In genomic region chr10:33252794-33253203, GRCh38 we compare ENCODE assay signal across 14 cellular contexts.
A peak's percentile ranks its signal among the peaks of the same experiment; 100 is the strongest.
DNase-seq lines count a peak whose midpoint lies in the region; ATAC-seq, FAIRE-seq and TF ChIP-seq lines count a peak whose summit lies in the region.
"Had no signal": no experiment of that assay in that cellular context is flagged by ENCODE, and none has a peak within 500 bp of the region (broad histone marks: within the 10 kb centered on the region; RNA-seq: fewer than 3 reads in every experiment).

No MANE protein-coding gene starts in this region.

- H3K27me3 ChIP-seq in endothelial cell of umbilical vein (ENCODE audit: control insufficient read depth in 2 of 2, insufficient read depth in 2 of 2, low read length in 2 of 2) (no peaks in the 10 kb centered on the region), esophagus muscularis mucosa (no peaks in the 10 kb centered on the region), HAP-1 (ENCODE audit: low read depth) (no peaks in the 10 kb centered on the region)

- peak; percentile 99 for FAIRE-seq in RCC 7860 (lab: Jason Lieb, UNC)
- peak; percentile 80 for FAIRE-seq in endothelial cell of umbilical vein (lab: Jason Lieb, UNC)
- FAIRE-seq: H1 had no signal

- H3K9ac ChIP-seq in endothelial cell of umbilical vein (replicated peaks; ENCODE audit: extremely low read depth, insufficient read depth, low read length): peak overlapping the region; percentile 94

- in situ Hi-C loops in HAP-1 (cut with MboI; ENCODE audit: low sequenced_read_pairs): no loop called here

- no peak overlapping the region for H3K27ac Mint-ChIP-seq in activated CD8-positive, alpha-beta memory T cell treated with anti-CD3 and anti-CD28 coated beads, Interleukin-2, amount 10 ng/mL, durations not matched to agents 7 days and 5 days
- H3K27ac Mint-ChIP-seq: B cell had no signal

- H3K27me3 Mint-ChIP-seq in activated CD8-positive, alpha-beta memory T cell treated with anti-CD3 and anti-CD28 coated beads, Interleukin-2, amount 10 ng/mL, durations not matched to agents 7 days and 5 days: peaks cover 30% of the 10 kb centered on the region

- CTCF ChIA-PET in activated CD8-positive, alpha-beta memory T cell treated with anti-CD3 and anti-CD28 coated beads, Interleukin-2, amount 10 ng/mL, durations not matched to agents 7 days and 5 days (lab: Charles Lee): no interaction called here
- CTCF ChIA-PET in endothelial cell of umbilical vein (lab: Charles Lee): interaction anchor here (1.2 to 3.2 kb wide), 3 partner anchors 19 to 1384 kb away, joined by 3 to 12 read pairs (median 3); no protein-coding TSS in a partner anchor

- no peak for DNase-seq in activated CD8-positive, alpha-beta memory T cell treated with anti-CD3 and anti-CD28 coated beads, Interleukin-2, amount 10 ng/mL, durations not matched to agents 7 days and 5 days
- DNase-seq in activated CD8-positive, alpha-beta memory T cell treated with anti-CD3 and anti-CD28 coated beads, Interleukin-2, amount 50 U/mL, for 48 hours: no peak
- DNase-seq in RCC 7860 (ENCODE audit: low spot score) (peak; percentile 80), endothelial cell of umbilical vein (ENCODE audit: low read depth, low spot score) (peak; percentile 88), skeletal muscle cell (ENCODE audit: low read depth) (peak; percentile 65), esophagus muscularis mucosa (ENCODE audit: extremely low spot score) (no peak), HAP-1 (ENCODE audit: low spot score in 2 of 2) (no peak), GDM1 (lab: John Stamatoyannopoulos, UW) (no peak)
- DNase-seq: islet precursor cell had no signal

- peaks cover 36% of the 10 kb centered on the region for H3K4me1 Mint-ChIP-seq in activated CD8-positive, alpha-beta memory T cell treated with anti-CD3 and anti-CD28 coated beads, Interleukin-2, amount 10 ng/mL, durations not matched to agents 7 days and 5 days
- H3K4me1 Mint-ChIP-seq: B cell had no signal

- TF ChIP-seq POLR2A in endothelial cell of umbilical vein (IDR thresholded peaks at IDR 0.05; ENCODE audit: low read depth, low read length): no peak
- no peak for TF ChIP-seq POLR2A in esophagus muscularis mucosa (IDR thresholded peaks at IDR 0.05; ENCODE audit: low read depth)

- 80% methylated on average over 3 of the region's 3 CpGs for WGBS in esophagus muscularis mucosa

- H4K20me1 ChIP-seq in endothelial cell of umbilical vein (replicated peaks; ENCODE audit: control insufficient read depth, extremely low read depth, insufficient read depth, low read length): no peaks in the 10 kb centered on the region

- H3K4me2 ChIP-seq in endothelial cell of umbilical vein (ENCODE audit: insufficient read depth, low read length): peak overlapping the region; percentile 28

- no TSS peak for BruUV-seq in endothelial cell of umbilical vein (replicated peaks; lab: Mats Ljungman, UMichigan)

- H3K27ac ChIP-seq in endothelial cell of umbilical vein (ENCODE audit: insufficient read depth, low read depth, low read length): peak overlapping the region; percentile 100
- H3K27ac ChIP-seq in esophagus muscularis mucosa (replicated peaks in 1 of 4): peak overlapping the region in 1 of 4 donors; percentile 23
- H3K27ac ChIP-seq: HL-60 had no signal

- no peaks in the 10 kb centered on the region for H3K9me1 ChIP-seq in endothelial cell of umbilical vein (replicated peaks; ENCODE audit: control insufficient read depth, extremely low read depth, insufficient read depth, low read length)

- H3K9me3 ChIP-seq in endothelial cell of umbilical vein (replicated peaks; ENCODE audit: control insufficient read depth, insufficient read depth, low read length) (no peaks in the 10 kb centered on the region), esophagus muscularis mucosa (no peaks in the 10 kb centered on the region), HAP-1 (no peaks in the 10 kb centered on the region; the same call in 1 of the 2 replicates)

- ATAC-seq in activated CD8-positive, alpha-beta memory T cell treated with anti-CD3 and anti-CD28 coated beads, Interleukin-2, amount 10 ng/mL, durations not matched to agents 7 days and 5 days: peak; percentile 61
- ATAC-seq: Right ventricle myocardium inferior, sciatic nerve had no signal

- no peak for TF ChIP-seq EP300 in esophagus muscularis mucosa (IDR thresholded peaks at IDR 0.05)

- H3K36me3 ChIP-seq in endothelial cell of umbilical vein (ENCODE audit: control insufficient read depth in 2 of 2, extremely low read depth in 1 of 2, insufficient read depth in 2 of 2, low read length in 2 of 2) (peaks cover 13 to 24% of the 10 kb centered on the region in 2 experiments), esophagus muscularis mucosa (peaks cover 11 to 71% (median 47%) of the 10 kb centered on the region in 4 donors), HAP-1 (replicated peaks) (peaks cover 27% of the 10 kb centered on the region)

- H3K4me3 Mint-ChIP-seq in activated CD8-positive, alpha-beta memory T cell treated with anti-CD3 and anti-CD28 coated beads, Interleukin-2, amount 10 ng/mL, durations not matched to agents 7 days and 5 days: no peak overlapping the region
- H3K4me3 Mint-ChIP-seq: B cell had no signal

- peaks cover 9% of the 10 kb centered on the region for H3K9me3 Mint-ChIP-seq in activated CD8-positive, alpha-beta memory T cell treated with anti-CD3 and anti-CD28 coated beads, Interleukin-2, amount 10 ng/mL, durations not matched to agents 7 days and 5 days (ENCODE audit: low read depth)

- peaks cover 19% of the 10 kb centered on the region for H3K79me2 ChIP-seq in endothelial cell of umbilical vein (ENCODE audit: control insufficient read depth, insufficient read depth, low read length)

- peak overlapping the region in 1 of 3 experiments; percentile 12 for H3K4me3 ChIP-seq in endothelial cell of umbilical vein (replicated peaks in 1 of 3; ENCODE audit: insufficient read depth in 1 of 3, low read depth in 1 of 3, low read length in 3 of 3)
- no peak overlapping the region for H3K4me3 ChIP-seq in skeletal muscle cell (ENCODE audit: low read depth, low read length)
- H3K4me3 ChIP-seq in esophagus muscularis mucosa: no peak overlapping the region
- H3K4me3 ChIP-seq in HAP-1: no peak overlapping the region

- TF ChIP-seq CTCF in endothelial cell of umbilical vein (IDR thresholded peaks at IDR 0.05; ENCODE audit: extremely low read depth in 1 of 2, insufficient read depth in 1 of 2, low read depth in 1 of 2, low read length in 2 of 2): no peak
- no peak for TF ChIP-seq CTCF in esophagus muscularis mucosa (IDR thresholded peaks at IDR 0.05)

- dilution Hi-C loops in endothelial cell of umbilical vein (cut with MboI; ENCODE audit: extremely low pct_ligation_motif_present, low sequenced_read_pairs): no loop called here

- H3K36me3 Mint-ChIP-seq in activated CD8-positive, alpha-beta memory T cell treated with anti-CD3 and anti-CD28 coated beads, Interleukin-2, amount 10 ng/mL, durations not matched to agents 7 days and 5 days: no peaks in the 10 kb centered on the region

- no peak overlapping the region for H2AFZ ChIP-seq in endothelial cell of umbilical vein (ENCODE audit: low read depth, low read length)

- intact Hi-C loops in endothelial cell of umbilical vein (cut with micrococcal nuclease): loop anchor here (1.0 to 5.0 kb wide), 5 partner anchors 12 to 295 kb away; partner anchors contain the start of gene ITGB1
- intact Hi-C loops in esophagus muscularis mucosa (cut with DNase I): no loop called here

- H3K4me1 ChIP-seq in endothelial cell of umbilical vein (ENCODE audit: control insufficient read depth, extremely low read depth, insufficient read depth, low read length): peaks cover 86% of the 10 kb centered on the region
- H3K4me1 ChIP-seq in esophagus muscularis mucosa: peaks cover 0 to 18% (median 5%) of the 10 kb centered on the region in 4 donors
- no peaks in the 10 kb centered on the region; the same call in none of the 2 replicates for H3K4me1 ChIP-seq in HAP-1

- POLR2A ChIA-PET in endothelial cell of umbilical vein (lab: Charles Lee): interaction anchor here (0.7 to 1.6 kb wide), 2 partner anchors 57 to 63 kb away, joined by 3 to 5 read pairs; no protein-coding TSS in a partner anchor

TF ChIP-seq in endothelial cell of umbilical vein, 7 proteins besides CTCF, POLR2A, EP300 and RAD21:
- TF ChIP-seq GATA2 (IDR thresholded peaks at IDR 0.05; ENCODE audit: insufficient read depth, insufficient read length, low read depth, low read length) (peak; percentile 56), FOS (IDR thresholded peaks at IDR 0.05; ENCODE audit: borderline replicate concordance, insufficient read depth, low read length) (peak; percentile 90), MYC (IDR thresholded peaks at IDR 0.05; ENCODE audit: low read depth, low read length) (no peak), MAX (IDR thresholded peaks at IDR 0.05; ENCODE audit: insufficient read depth, insufficient read length) (no peak), JUN (IDR thresholded peaks at IDR 0.05; ENCODE audit: borderline replicate concordance, insufficient read depth, insufficient read length, low read depth) (peak; percentile 75)
TF ChIP-seq in endothelial cell of umbilical vein: peak in this region for 3.

Comparison
In these comparisons a context has a peak if more than half of its experiments do, and no peak if none do; other contexts are left out.
1. DNase-seq: peak in RCC 7860 (single experiment), endothelial cell of umbilical vein (single experiment) and skeletal muscle cell (single experiment); none in activated CD8-positive, alpha-beta memory T cell treated with anti-CD3 and anti-CD28 coated beads, Interleukin-2, amount 10 ng/mL, durations not matched to agents 7 days and 5 days (single experiment), activated CD8-positive, alpha-beta memory T cell treated with anti-CD3 and anti-CD28 coated beads, Interleukin-2, amount 50 U/mL, for 48 hours (single experiment), esophagus muscularis mucosa (single experiment), HAP-1 (0 of 2) and GDM1 (single experiment).